Comparison of ENCODE assay signal across 12 cellular contexts in genomic region chr4:113383111-113383785, GRCh38.
DNase-seq lines count a peak whose midpoint lies in the region; ATAC-seq and TF ChIP-seq lines count a peak whose summit lies in the region.
"Had no signal": no experiment of that assay in that cellular context is flagged by ENCODE, and none has a peak within 500 bp of the region (broad histone marks: within the 10 kb centered on the region; RNA-seq: fewer than 3 reads in every experiment).

No MANE protein-coding gene starts in this region.

- no peak for TF ChIP-seq CTCF in adrenal gland (IDR thresholded peaks at IDR 0.05)

- TF ChIP-seq POLR2A in adrenal gland (IDR thresholded peaks at IDR 0.05) = no peak

- H3K36me3 ChIP-seq in adrenal gland (replicated peaks in 1 of 2) = no peaks in the 10 kb centered on the region
- H3K36me3 ChIP-seq: neutrophil had no signal

- no peak overlapping the region for H3K4me3 ChIP-seq in adrenal gland

- H3K9me3 ChIP-seq in adrenal gland (replicated peaks in 1 of 3) = no peaks in the 10 kb centered on the region
- H3K9me3 ChIP-seq: neutrophil had no signal

- H3K4me1 ChIP-seq in adrenal gland (replicated peaks in 1 of 2) = peaks cover 12 to 30% of the 10 kb centered on the region in 2 donors

- intact Hi-C loops in adrenal gland (cut with DNase I) = no loop called here

- no peak for ATAC-seq in HG03439 (IDR thresholded peaks at IDR 0.05; ENCODE audit: unreplicated experiment)

- 46 to 51% (median 48%) methylated on average over 5 of the region's 5 CpGs for WGBS in adrenal gland, 4 donors

- H3K27me3 ChIP-seq in adrenal gland = no peaks in the 10 kb centered on the region
- H3K27me3 ChIP-seq: neutrophil had no signal

- DNase-seq in EH (ENCODE audit: low read depth) (peak; percentile 82), adrenal gland (peak in 6 of 7 donors; percentile 22 to 58 (median 37)), fibroblast of the conjunctiva (ENCODE audit: low read depth) (peak; percentile 63), pulmonary artery endothelial cell (ENCODE audit: low read depth, low spot score) (peak; percentile 60), Kasumi-1 (lab: John Stamatoyannopoulos, UW) (no peak), NCI-H2107 (lab: John Stamatoyannopoulos, UW) (no peak)
- DNase-seq in activated T-cell treated with anti-CD3 and anti-CD28 coated beads, Interleukin-2, amount 50 U/mL, for 48 hours = no peak
- DNase-seq: activated T-cell treated with anti-CD3 and anti-CD28 coated beads, Interleukin-2, amount 50 U/mL, for 24 hours; CD4-positive, CD25-positive, alpha-beta regulatory T cell; NCI-H1417 treated with DMSO at 0.1 percent for 48 hours had no signal

- peak overlapping the region in 3 of 5 donors; percentile 1 to 53 (median 50) for H3K27ac ChIP-seq in adrenal gland
- H3K27ac ChIP-seq: neutrophil had no signal

Comparison
In these comparisons a context has a peak if more than half of its experiments do, and no peak if none do; other contexts are left out.
1. DNase-seq: peak in EH (single experiment), adrenal gland (6 of 7), fibroblast of the conjunctiva (single experiment) and pulmonary artery endothelial cell (single experiment); none in Kasumi-1 (0 of 2), activated T-cell treated with anti-CD3 and anti-CD28 coated beads, Interleukin-2, amount 50 U/mL, for 48 hours (0 of 2) and NCI-H2107 (single experiment).